ENCODE assay signal across 8 cellular contexts in genomic region chr3:184568918-184569829, GRCh38.
A peak's percentile ranks its signal among the peaks of the same experiment; 100 is the strongest.
DNase-seq lines count a peak whose midpoint lies in the region; ATAC-seq lines count a peak whose summit lies in the region.

No MANE protein-coding gene starts in this region.

- H3K36me3 ChIP-seq in iPS-15b (ENCODE audit: control insufficient read depth, insufficient read depth, low read length): no peaks in the 10 kb centered on the region

- DNase-seq in NCI-H345 (lab: John Stamatoyannopoulos, UW) (peak; percentile 51), NCI-H345 treated with DMSO at 0.1 percent for 48 hours (lab: John Stamatoyannopoulos, UW; ENCODE audit: unreplicated experiment) (no peak), NCI-H774 (lab: John Stamatoyannopoulos, UW) (peak; percentile 36), brain pericyte (ENCODE audit: low read depth, low spot score) (peak; percentile 53), putamen (ENCODE audit: low spot score) (peak; percentile 55)

- peaks cover 91% of the 10 kb centered on the region for H3K27me3 ChIP-seq in iPS-15b (ENCODE audit: control insufficient read depth, insufficient read depth, low read length)

- ATAC-seq in HG02798 (IDR thresholded peaks at IDR 0.05; ENCODE audit: poor library complexity, unreplicated experiment) (no peak), HG02610 (IDR thresholded peaks at IDR 0.05; ENCODE audit: unreplicated experiment) (no peak)

- H3K9ac ChIP-seq in iPS-15b (ENCODE audit: low read depth, low read length): no peak overlapping the region

- H3K9me3 ChIP-seq in iPS-15b (ENCODE audit: control insufficient read depth, insufficient read depth, low read length): no peaks in the 10 kb centered on the region

- H3K4me1 ChIP-seq in iPS-15b (ENCODE audit: control insufficient read depth, insufficient read depth, low read length): peaks cover 2% of the 10 kb centered on the region

- peak overlapping the region; percentile 62 for H3K4me3 ChIP-seq in iPS-15b (ENCODE audit: low read depth, low read length)
